In the genomic region with DNA sequence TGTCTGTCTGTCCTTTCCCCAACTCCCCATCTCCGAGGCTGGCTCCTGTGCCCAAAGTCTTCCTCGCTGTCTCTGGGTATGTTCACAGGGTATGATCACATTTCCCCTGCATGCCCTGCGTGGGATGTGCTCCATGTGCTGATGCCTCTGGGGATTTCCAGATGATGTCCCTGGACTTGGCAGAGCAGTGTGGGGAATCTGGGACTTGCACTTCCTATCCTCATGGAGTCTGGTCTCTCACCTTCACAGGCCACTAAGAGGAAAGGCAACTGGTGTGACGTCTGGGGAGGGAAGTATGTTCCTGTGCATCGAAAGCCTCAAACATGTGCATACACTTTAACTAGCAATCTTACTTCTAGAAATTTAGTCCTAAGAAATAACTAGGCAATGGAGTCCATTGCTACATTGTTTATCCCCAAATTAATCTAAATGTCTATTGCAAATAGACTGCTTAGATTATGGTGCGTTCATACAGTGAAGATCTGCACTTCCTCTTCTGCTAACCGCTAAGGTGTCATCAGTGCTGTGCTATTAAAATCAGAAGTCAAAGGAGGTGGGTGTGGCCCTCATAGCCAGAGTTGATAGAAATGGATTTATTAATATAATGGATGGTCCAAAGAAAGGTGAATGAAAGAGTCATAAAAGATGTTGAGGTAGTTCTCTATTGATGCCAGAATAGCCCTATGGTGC, we compare ENCODE assay signal across 1 cellular context.
TF ChIP-seq lines count a peak whose summit lies in the region.

No MANE protein-coding gene starts in this region.

TF ChIP-seq in GM12878, 131 proteins besides CTCF, POLR2A, EP300 and RAD21 (continued from another document):
- TF ChIP-seq BRCA1 (IDR thresholded peaks at IDR 0.05; ENCODE audit: low read depth, low read length): no peak
